In the genomic region with DNA sequence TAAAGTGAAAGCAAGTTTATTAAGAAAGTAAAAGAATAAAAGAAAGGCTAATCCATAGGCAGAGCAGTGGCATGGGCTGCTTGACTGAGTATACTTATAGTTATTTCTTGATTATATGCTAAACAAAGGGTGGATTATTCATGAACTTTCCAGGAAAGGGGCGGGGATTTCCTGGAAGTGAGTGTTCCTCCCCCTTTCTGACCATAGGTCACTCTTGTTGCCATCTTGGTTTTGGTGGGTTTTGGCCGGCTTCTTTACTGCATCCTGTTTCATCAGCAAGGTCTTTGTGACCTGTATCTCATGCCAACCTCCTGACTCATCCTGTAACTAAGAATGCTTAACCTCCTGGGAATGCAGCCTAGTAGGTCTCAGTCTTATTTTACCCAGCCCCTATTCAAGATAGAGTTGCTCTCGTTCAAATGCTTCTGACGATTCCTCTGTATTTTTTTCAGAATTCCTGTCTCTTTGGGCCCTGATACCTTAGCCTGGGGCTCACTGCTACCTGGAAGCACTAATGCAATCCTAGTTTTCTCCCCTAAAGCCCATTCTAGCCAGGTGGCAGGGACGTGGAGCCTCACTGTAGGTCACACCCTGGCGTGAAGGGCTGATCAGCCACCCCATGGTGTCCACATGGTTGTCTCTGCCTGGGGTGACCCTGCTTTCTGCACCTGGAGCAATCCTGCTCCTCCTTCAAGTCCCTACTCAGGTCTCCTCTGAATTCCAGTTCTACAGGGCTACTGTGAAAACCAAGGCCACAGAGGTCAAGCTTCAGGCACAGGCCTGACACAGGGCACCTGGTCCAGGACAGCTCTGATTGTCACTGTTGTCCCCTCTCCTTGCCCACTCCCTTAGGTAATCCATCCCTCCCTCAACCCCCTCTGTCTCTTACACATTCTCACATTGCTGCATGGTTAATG, we compare ENCODE assay signal across 9 cellular contexts. TPM values are rescaled to one million over a fixed set of nuclear protein-coding genes. Genes with fewer than 3 reads are reported as not detected.
DNase-seq lines count a peak whose midpoint lies in the region; ATAC-seq, FAIRE-seq and TF ChIP-seq lines count a peak whose summit lies in the region.
"Had no signal": no experiment of that assay in that cellular context is flagged by ENCODE, and none has a peak within 500 bp of the region (broad histone marks: within the 10 kb centered on the region; RNA-seq: fewer than 3 reads in every experiment).

No MANE protein-coding gene starts in this region.

- peak; percentile 70 to 91 for ATAC-seq in A549
- peak; percentile 61 for ATAC-seq in GM18907 (IDR thresholded peaks at IDR 0.05; ENCODE audit: unreplicated experiment)
- no peak for ATAC-seq in GM18498 (IDR thresholded peaks at IDR 0.05; ENCODE audit: unreplicated experiment)

- TF ChIP-seq CTCF in A549 (IDR thresholded peaks at IDR 0.05) = no peak
- TF ChIP-seq CTCF in epithelial cell of esophagus (IDR thresholded peaks at IDR 0.05; ENCODE audit: insufficient read depth, low read depth, low read length, missing control alignments) = no peak

- peak; percentile 67 for FAIRE-seq in A549 (lab: Jason Lieb, UNC)

- H3K4me3 ChIP-seq in A549 (no peak overlapping the region), epithelial cell of esophagus (ENCODE audit: low read length) (no peak overlapping the region)
- H3K4me3 ChIP-seq: HAP-1 had no signal

- TF ChIP-seq EP300 in A549 (IDR thresholded peaks at IDR 0.05) = peak; percentile 86 to 94

- no peaks in the 10 kb centered on the region for H3K9me3 ChIP-seq in A549
- H3K9me3 ChIP-seq: HAP-1 had no signal

- TF ChIP-seq RAD21 in A549 (conservative IDR thresholded peaks at IDR 0.05 in 1 of 2, IDR thresholded peaks at IDR 0.05 in 1 of 2) = peak; percentile 29 to 32; a peak in 1 of 5 replicates

- H3K4me1 ChIP-seq in A549 = peaks cover 57% of the 10 kb centered on the region

- CTCF ChIA-PET in A549 (lab: Yijun Ruan, JAX) = interaction anchor here (1.6 to 7.4 kb wide), 5 partner anchors 11 to 161 kb away, joined by 3 to 72 read pairs (median 12); no protein-coding TSS in a partner anchor
- CTCF ChIA-PET in HEK293T (lab: Yijun Ruan, JAX) = no interaction called here

- DNase-seq in A549 (ENCODE audit: low read depth in 1 of 2, low spot score in 1 of 2) (peak; percentile 70 to 98), OCI-M1 (lab: John Stamatoyannopoulos, UW) (peak; percentile 97), epithelial cell of esophagus (ENCODE audit: low read depth) (peak; percentile 96), non-pigmented ciliary epithelial cell (ENCODE audit: low read depth) (peak; percentile 97), NCI-H748 treated with DMSO at 0.1 percent for 48 hours (lab: John Stamatoyannopoulos, UW) (no peak), HEK293T (ENCODE audit: extremely low spot score) (no peak)

- WGBS in A549 (ENCODE audit: missing lambda C conversion rate) = 8% methylated on average over 6 of the region's 6 CpGs

- peak overlapping the region; percentile 97 for H3K27ac ChIP-seq in A549

- no peak for TF ChIP-seq POLR2A in A549 (IDR thresholded peaks at IDR 0.05; ENCODE audit: low read length)

- H3K4me2 ChIP-seq in A549 = peak overlapping the region; percentile 70

- POLR2A ChIA-PET in A549 (lab: Yijun Ruan, JAX) (interaction anchor here (0.8 kb wide), 1 partner anchor 11 kb away, joined by 3 read pairs; no protein-coding TSS in a partner anchor), HEK293T (lab: Yijun Ruan, JAX) (no interaction called here)

TF ChIP-seq in A549, 52 proteins besides CTCF, POLR2A, EP300 and RAD21 (continues in another document):
- TF ChIP-seq JUN (IDR thresholded peaks at IDR 0.05) (peak; percentile 97 to 98), HOXB5 (CRISPR knock-in tag; IDR thresholded peaks at IDR 0.05) (peak; percentile 43; the same call in 1 of the 2 replicates), HEYL (CRISPR knock-in tag; IDR thresholded peaks at IDR 0.05) (0 out of 2 replicates have a peak, but pooled peaks have one; percentile 22), ZNF302 (CRISPR knock-in tag; IDR thresholded peaks at IDR 0.05) (no peak), POLR2AphosphoS2 (conservative IDR thresholded peaks at IDR 0.05; ENCODE audit: low read length) (no peak), GATA3 (IDR thresholded peaks at IDR 0.05; ENCODE audit: borderline replicate concordance) (peak; percentile 66; the same call in 1 of the 2 replicates), EHMT2 (IDR thresholded peaks at IDR 0.05; ENCODE audit: low read depth) (no peak), JUNB (IDR thresholded peaks at IDR 0.05) (peak; percentile 89), EHF (CRISPR knock-in tag; IDR thresholded peaks at IDR 0.05) (peak; percentile 13; the same call in 1 of the 2 replicates), FOSL2 (IDR thresholded peaks at IDR 0.05) (peak; percentile 93), FOSL2 (CRISPR knock-in tag; IDR thresholded peaks at IDR 0.05) (peak; percentile 93), TP53 (CRISPR knock-in tag; IDR thresholded peaks at IDR 0.05) (peak; percentile 76; the same call in 1 of the 2 replicates)
- TF ChIP-seq, protein P1, sequence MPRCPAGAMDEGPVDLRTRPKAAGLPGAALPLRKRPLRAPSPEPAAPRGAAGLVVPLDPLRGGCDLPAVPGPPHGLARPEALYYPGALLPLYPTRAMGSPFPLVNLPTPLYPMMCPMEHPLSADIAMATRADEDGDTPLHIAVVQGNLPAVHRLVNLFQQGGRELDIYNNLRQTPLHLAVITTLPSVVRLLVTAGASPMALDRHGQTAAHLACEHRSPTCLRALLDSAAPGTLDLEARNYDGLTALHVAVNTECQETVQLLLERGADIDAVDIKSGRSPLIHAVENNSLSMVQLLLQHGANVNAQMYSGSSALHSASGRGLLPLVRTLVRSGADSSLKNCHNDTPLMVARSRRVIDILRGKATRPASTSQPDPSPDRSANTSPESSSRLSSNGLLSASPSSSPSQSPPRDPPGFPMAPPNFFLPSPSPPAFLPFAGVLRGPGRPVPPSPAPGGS (IDR thresholded peaks at IDR 0.05) = peak; percentile 58; the same call in 1 of the 3 replicates
- TF ChIP-seq, protein P2, sequence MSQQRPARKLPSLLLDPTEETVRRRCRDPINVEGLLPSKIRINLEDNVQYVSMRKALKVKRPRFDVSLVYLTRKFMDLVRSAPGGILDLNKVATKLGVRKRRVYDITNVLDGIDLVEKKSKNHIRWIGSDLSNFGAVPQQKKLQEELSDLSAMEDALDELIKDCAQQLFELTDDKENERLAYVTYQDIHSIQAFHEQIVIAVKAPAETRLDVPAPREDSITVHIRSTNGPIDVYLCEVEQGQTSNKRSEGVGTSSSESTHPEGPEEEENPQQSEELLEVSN (IDR thresholded peaks at IDR 0.05; ENCODE audit: borderline replicate concordance, low read depth) = 0 out of 2 replicates have a peak, but pooled peaks have one; percentile 53

TF ChIP-seq in HEK293T, 16 proteins besides CTCF, POLR2A, EP300 and RAD21:
- TF ChIP-seq HDGF (IDR thresholded peaks at IDR 0.05; ENCODE audit: borderline replicate concordance) (no peak), CTBP1 (IDR thresholded peaks at IDR 0.05; ENCODE audit: borderline replicate concordance) (no peak), ZNF384 (IDR thresholded peaks at IDR 0.05) (no peak), NFRKB (IDR thresholded peaks at IDR 0.05) (no peak), FOXA1 (IDR thresholded peaks at IDR 0.05) (no peak), FOXK2 (IDR thresholded peaks at IDR 0.05) (no peak), BHLHE40 (IDR thresholded peaks at IDR 0.05; ENCODE audit: borderline replicate concordance) (no peak), SP1 (IDR thresholded peaks at IDR 0.05) (no peak), L3MBTL2 (conservative IDR thresholded peaks at IDR 0.05) (no peak), SUZ12 (IDR thresholded peaks at IDR 0.05) (no peak), LEF1 (IDR thresholded peaks at IDR 0.05; ENCODE audit: borderline replicate concordance) (no peak), ELF4 (IDR thresholded peaks at IDR 0.05) (no peak), FOXM1 (IDR thresholded peaks at IDR 0.05; ENCODE audit: borderline replicate concordance) (no peak), ARNT (IDR thresholded peaks at IDR 0.05) (no peak), TARDBP (IDR thresholded peaks at IDR 0.05) (no peak)
- TF ChIP-seq, protein P3, sequence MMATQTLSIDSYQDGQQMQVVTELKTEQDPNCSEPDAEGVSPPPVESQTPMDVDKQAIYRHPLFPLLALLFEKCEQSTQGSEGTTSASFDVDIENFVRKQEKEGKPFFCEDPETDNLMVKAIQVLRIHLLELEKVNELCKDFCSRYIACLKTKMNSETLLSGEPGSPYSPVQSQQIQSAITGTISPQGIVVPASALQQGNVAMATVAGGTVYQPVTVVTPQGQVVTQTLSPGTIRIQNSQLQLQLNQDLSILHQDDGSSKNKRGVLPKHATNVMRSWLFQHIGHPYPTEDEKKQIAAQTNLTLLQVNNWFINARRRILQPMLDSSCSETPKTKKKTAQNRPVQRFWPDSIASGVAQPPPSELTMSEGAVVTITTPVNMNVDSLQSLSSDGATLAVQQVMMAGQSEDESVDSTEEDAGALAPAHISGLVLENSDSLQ (IDR thresholded peaks at IDR 0.05) = no peak

RNA-seq across cellular contexts. Expression of gene SLC35F6, which starts 6.0 kb away (rescaled TPM):
- polyA plus RNA-seq in A549 (2011; rRNA removed) = 41.3 and 55.7 TPM in 2 replicates
- polyA plus RNA-seq in A549 (2012; cell fraction: cytosol; rRNA removed) = 23.7 and 38.0 TPM in 2 replicates
- 33.1 and 35.8 TPM in 2 replicates for polyA plus RNA-seq in A549 (2012; cell fraction: nucleus; rRNA removed)
- polyA plus RNA-seq in A549 (2017; fragmentation: RNase III; extraction: RNeasy Plus Mini Kit Qiagen cat#74134 plus additional on column Dnase treatment) = 40.1 to 47.6 TPM (median 46.9 TPM) in 3 replicates
- 111 and 126 TPM in 2 replicates for polyA minus RNA-seq in A549 (2011; rRNA and poly(A)+ RNA removed)

RNA-seq across cellular contexts. Expression of gene CENPA, which starts 27.7 kb away (rescaled TPM):
- polyA plus RNA-seq in A549 (2011; rRNA removed) = 44.1 and 46.0 TPM in 2 replicates
- 45.4 and 56.0 TPM in 2 replicates for polyA plus RNA-seq in A549 (2012; cell fraction: cytosol; rRNA removed)
- 25.6 and 33.4 TPM in 2 replicates for polyA plus RNA-seq in A549 (2012; cell fraction: nucleus; rRNA removed)
- polyA plus RNA-seq in A549 (2017; fragmentation: RNase III; extraction: RNeasy Plus Mini Kit Qiagen cat#74134 plus additional on column Dnase treatment) = 41.6 to 45.7 TPM (median 43.7 TPM) in 3 replicates
- 30.7 and 33.2 TPM in 2 replicates for polyA minus RNA-seq in A549 (2011; rRNA and poly(A)+ RNA removed)

Comparison
In these comparisons a context has a peak if more than half of its experiments do, and no peak if none do; other contexts are left out.
1. DNase-seq: peak in A549 (2 of 2), OCI-M1 (single experiment), epithelial cell of esophagus (single experiment) and non-pigmented ciliary epithelial cell (single experiment); none in NCI-H748 treated with DMSO at 0.1 percent for 48 hours (single experiment) and HEK293T (single experiment).